1 cellular context compared by ENCODE assay signal in genomic region chr1:93910305-93910704, GRCh38.
TF ChIP-seq lines count a peak whose summit lies in the region.

No MANE protein-coding gene starts in this region.

TF ChIP-seq in WTC11, 78 proteins besides CTCF, POLR2A, EP300 and RAD21 (continued from another document):
- no peak for TF ChIP-seq ZBTB43 (CRISPR knock-in tag; IDR thresholded peaks at IDR 0.05)
- TF ChIP-seq ZNF671 (CRISPR knock-in tag; IDR thresholded peaks at IDR 0.05) = no peak
- no peak for TF ChIP-seq HMGXB4 (CRISPR knock-in tag; IDR thresholded peaks at IDR 0.05)
- no peak for TF ChIP-seq ZNF416 (CRISPR knock-in tag; IDR thresholded peaks at IDR 0.05)
- no peak for TF ChIP-seq ERG (CRISPR knock-in tag; IDR thresholded peaks at IDR 0.05)
- TF ChIP-seq ZNF532 (CRISPR knock-in tag; IDR thresholded peaks at IDR 0.05; ENCODE audit: borderline replicate concordance) = no peak
- TF ChIP-seq E2F5 (CRISPR knock-in tag; IDR thresholded peaks at IDR 0.05) = no peak
- TF ChIP-seq PRDM15 (CRISPR knock-in tag; IDR thresholded peaks at IDR 0.05) = no peak
- TF ChIP-seq MAX (CRISPR knock-in tag; IDR thresholded peaks at IDR 0.05) = no peak
- no peak for TF ChIP-seq MXD4 (CRISPR knock-in tag; IDR thresholded peaks at IDR 0.05; ENCODE audit: borderline replicate concordance)
- no peak for TF ChIP-seq PRRX2 (CRISPR knock-in tag; IDR thresholded peaks at IDR 0.05)
- TF ChIP-seq ZNF317 (CRISPR knock-in tag; IDR thresholded peaks at IDR 0.05; ENCODE audit: borderline replicate concordance, low read depth) = no peak
- no peak for TF ChIP-seq NR2C2 (CRISPR knock-in tag; IDR thresholded peaks at IDR 0.05)
